Comparison of ENCODE assay signal across 8 cellular contexts in genomic region chr16:4358831-4359561, GRCh38. TPM values are rescaled to one million over a fixed set of nuclear protein-coding genes. Genes with fewer than 3 reads are reported as not detected.
A peak's percentile ranks its signal among the peaks of the same experiment; 100 is the strongest.
DNase-seq lines count a peak whose midpoint lies in the region; ATAC-seq and TF ChIP-seq lines count a peak whose summit lies in the region.

No MANE protein-coding gene starts in this region.

- CTCF ChIA-PET in HEK293T (lab: Yijun Ruan, JAX): interaction anchor here (0.8 to 3.3 kb wide), 3 partner anchors 19 to 45 kb away, joined by 3 to 48 read pairs (median 4); no protein-coding TSS in a partner anchor

- DNase-seq in AG08396 (ENCODE audit: low spot score) (peak; percentile 75), HEK293T (ENCODE audit: extremely low spot score) (peak; percentile 70), lung microvascular endothelial cell (ENCODE audit: low read depth in 2 of 2) (peak; percentile 30 to 66)
- peak; percentile 58 for DNase-seq in activated CD4-positive, CD25-positive, alpha-beta regulatory T cell treated with anti-CD3 and anti-CD28 coated beads, Interleukin-2, amount 50 U/mL, for 16 hours (ENCODE audit: low read depth, low spot score)
- peak; percentile 50 for DNase-seq in central memory CD4-positive, alpha-beta T cell
- peak; percentile 59 for DNase-seq in stimulated activated CD8-positive, alpha-beta memory T cell treated with anti-CD3 and anti-CD28 coated beads, Interleukin-4, amount 100 ng/mL, for 24 hours (ENCODE audit: low read depth)

- ATAC-seq in HG03439 (IDR thresholded peaks at IDR 0.05; ENCODE audit: unreplicated experiment): no peak
- no peak for ATAC-seq in GM19324 (IDR thresholded peaks at IDR 0.05; ENCODE audit: low FRiP score, unreplicated experiment)

- POLR2A ChIA-PET in HEK293T (lab: Yijun Ruan, JAX): no interaction called here

TF ChIP-seq in HEK293T, 16 proteins besides CTCF, POLR2A, EP300 and RAD21:
- TF ChIP-seq PKNOX1 (IDR thresholded peaks at IDR 0.05): no peak
- TF ChIP-seq FOXA1 (IDR thresholded peaks at IDR 0.05): no peak
- TF ChIP-seq HDGF (IDR thresholded peaks at IDR 0.05; ENCODE audit: borderline replicate concordance): no peak
- no peak for TF ChIP-seq SP1 (IDR thresholded peaks at IDR 0.05)
- TF ChIP-seq FOXM1 (IDR thresholded peaks at IDR 0.05; ENCODE audit: borderline replicate concordance): no peak
- TF ChIP-seq NFRKB (IDR thresholded peaks at IDR 0.05): no peak
- TF ChIP-seq FOXK2 (IDR thresholded peaks at IDR 0.05): no peak
- TF ChIP-seq BHLHE40 (IDR thresholded peaks at IDR 0.05; ENCODE audit: borderline replicate concordance): no peak
- no peak for TF ChIP-seq LEF1 (IDR thresholded peaks at IDR 0.05; ENCODE audit: borderline replicate concordance)
- TF ChIP-seq ARNT (IDR thresholded peaks at IDR 0.05): no peak

RNA-seq across cellular contexts. Expression of gene PAM16, which starts 7.9 kb away (rescaled TPM):
- total RNA-seq in lung microvascular endothelial cell: 16.3 and 21.0 TPM in 2 replicates

RNA-seq across cellular contexts. Expression of gene VASN, which starts 12.7 kb away (rescaled TPM):
- 0.44 and 1.6 TPM in 2 replicates for total RNA-seq in lung microvascular endothelial cell

RNA-seq across cellular contexts. Expression of gene GLIS2, which starts 43.1 kb away (rescaled TPM):
- 0.20 and 0.65 TPM in 2 replicates for total RNA-seq in lung microvascular endothelial cell

RNA-seq across cellular contexts. Expression of gene CORO7, which starts 57.4 kb away (rescaled TPM):
- 23.8 and 34.9 TPM in 2 replicates for total RNA-seq in lung microvascular endothelial cell
